In the genomic region with DNA sequence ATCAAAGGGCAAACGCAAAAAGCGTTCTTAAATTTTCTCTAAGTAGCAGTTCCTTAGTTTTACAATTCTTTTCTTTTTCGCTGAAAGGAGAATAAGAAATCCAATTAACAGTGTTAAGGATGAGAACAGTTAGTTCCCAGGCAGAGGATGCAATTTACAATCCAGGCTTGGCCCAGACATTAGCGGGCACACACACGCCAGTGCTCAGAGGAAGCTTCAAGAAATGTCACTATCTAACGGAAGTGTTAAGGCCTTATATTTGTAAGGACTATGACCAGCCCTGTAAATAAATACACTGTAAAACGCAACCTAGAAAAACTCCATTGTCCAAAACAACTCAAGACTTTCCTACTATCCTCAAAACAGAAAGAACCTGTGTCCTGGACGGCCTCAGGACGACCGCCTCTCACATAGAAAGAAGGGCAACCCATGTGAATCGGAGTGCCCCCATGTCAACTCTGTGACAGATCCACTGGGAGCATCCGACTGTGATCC, we compare ENCODE assay signal across 8 cellular contexts. TPM values are rescaled to one million over a fixed set of nuclear protein-coding genes. Genes with fewer than 3 reads are reported as not detected.
DNase-seq lines count a peak whose midpoint lies in the region; ATAC-seq and TF ChIP-seq lines count a peak whose summit lies in the region.

No MANE protein-coding gene starts in this region.

- peak overlapping the region; percentile 97 for H3K4me3 Mint-ChIP-seq in endothelial cell (ENCODE audit: unreplicated experiment)

- BruUV-seq in Panc1 (replicated peaks; lab: Mats Ljungman, UMichigan) = no TSS peak

- H3K4me1 ChIP-seq in Panc1 (ENCODE audit: control insufficient read depth, insufficient read depth, low read length) = peaks cover 23% of the 10 kb centered on the region

- H3K27ac Mint-ChIP-seq in endothelial cell (ENCODE audit: unreplicated experiment) = peak overlapping the region; percentile 88

- POLR2A ChIA-PET in Panc1 (lab: Charles Lee) = no interaction called here

- H3K79me2 ChIP-seq in neural cell (replicated peaks; ENCODE audit: insufficient read depth, low read length) = peaks cover 47% of the 10 kb centered on the region

- H3K36me3 Mint-ChIP-seq in endothelial cell (ENCODE audit: low read depth, unreplicated experiment) = peaks cover 8% of the 10 kb centered on the region

- peak; percentile 29 for DNase-seq in NCI-H2227 treated with DMSO at 0.1 percent for 48 hours (lab: John Stamatoyannopoulos, UW)
- no peak for DNase-seq in NCI-H2227 (lab: John Stamatoyannopoulos, UW; ENCODE audit: unreplicated experiment)
- no peak for DNase-seq in Panc1 (ENCODE audit: low read depth, low spot score)
- no peak for DNase-seq in endothelial cell (ENCODE audit: low spot score)
- DNase-seq in GOT3 (lab: John Stamatoyannopoulos, UW) = no peak

- CTCF ChIA-PET in Panc1 (lab: Charles Lee) = interaction anchor here (0.6 to 1.8 kb wide), 2 partner anchors 170 to 179 kb away, joined by 9 read pairs; partner anchors contain the start of gene XXYLT1

- no peaks in the 10 kb centered on the region for H3K9me3 Mint-ChIP-seq in endothelial cell (ENCODE audit: unreplicated experiment)

- H3K4me1 Mint-ChIP-seq in endothelial cell (ENCODE audit: unreplicated experiment) = peaks cover 27% of the 10 kb centered on the region

- in situ Hi-C loops in Panc1 (cut with HindIII; ENCODE audit: low pct_unique_long_range_greater_than_20kb, low sequenced_read_pairs) = no loop called here

- peak overlapping the region; percentile 72 for H3K9ac ChIP-seq in neural cell (ENCODE audit: low read length)

- H3K27ac ChIP-seq in Panc1 (ENCODE audit: low read length) (peak overlapping the region; percentile 82), neural cell (ENCODE audit: low read length) (no peak overlapping the region)

- H3K9me3 ChIP-seq in Panc1 (ENCODE audit: control insufficient read depth, insufficient read depth, low read depth, low read length) = no peaks in the 10 kb centered on the region
- no peaks in the 10 kb centered on the region for H3K9me3 ChIP-seq in neural cell (ENCODE audit: low read length)

- intact Hi-C loops in Panc1 (cut with micrococcal nuclease; ENCODE audit: unreplicated experiment) = no loop called here

- no peak overlapping the region for H2AFZ ChIP-seq in neural cell (ENCODE audit: low read depth, low read length)

- TF ChIP-seq EP300 in neural cell (conservative IDR thresholded peaks at IDR 0.05; ENCODE audit: poor library complexity, severe bottlenecking) = no peak

- no peaks in the 10 kb centered on the region for H3F3A ChIP-seq in neural cell (ENCODE audit: insufficient read depth, low read length, poor library complexity, severe bottlenecking)

- H3K9me2 ChIP-seq in neural cell (ENCODE audit: insufficient read depth, low read length) = no peaks in the 10 kb centered on the region

- no peak for TF ChIP-seq CTCF in Panc1 (IDR thresholded peaks at IDR 0.05)
- TF ChIP-seq CTCF in endothelial cell (IDR thresholded peaks at IDR 0.05; ENCODE audit: unreplicated experiment) = no peak
- no peak for TF ChIP-seq CTCF in neural cell (IDR thresholded peaks at IDR 0.05; ENCODE audit: poor library complexity, severe bottlenecking)

- H3K4me2 ChIP-seq in neural cell (ENCODE audit: low read length) = peak overlapping the region; percentile 75

- H3K27me3 ChIP-seq in Panc1 (ENCODE audit: control insufficient read depth, insufficient read depth, low read length) = no peaks in the 10 kb centered on the region
- no peaks in the 10 kb centered on the region for H3K27me3 ChIP-seq in neural cell (ENCODE audit: insufficient read depth, low read depth, low read length)

- ATAC-seq in Panc1 = no peak; the same call in 1 of the 2 replicates
- no peak for ATAC-seq in HG03460 (IDR thresholded peaks at IDR 0.05; ENCODE audit: unreplicated experiment)
- ATAC-seq in GM18498 (IDR thresholded peaks at IDR 0.05; ENCODE audit: unreplicated experiment) = no peak

- H3K4me3 ChIP-seq in Panc1 (ENCODE audit: low read depth in 2 of 2, low read length in 2 of 2) (peak overlapping the region; percentile 74 to 80), neural cell (ENCODE audit: low read length) (peak overlapping the region; percentile 96)

- no peak for TF ChIP-seq RAD21 in neural cell (conservative IDR thresholded peaks at IDR 0.05)

- H3K36me3 ChIP-seq in Panc1 (ENCODE audit: control insufficient read depth, insufficient read depth, low read length) (no peaks in the 10 kb centered on the region), neural cell (ENCODE audit: insufficient read depth, low read length) (no peaks in the 10 kb centered on the region)

- H4K20me1 ChIP-seq in neural cell (ENCODE audit: insufficient read depth) = no peaks in the 10 kb centered on the region

- H3K27me3 Mint-ChIP-seq in endothelial cell (ENCODE audit: unreplicated experiment) = peaks cover 6% of the 10 kb centered on the region

TF ChIP-seq in neural cell, 6 proteins besides CTCF, POLR2A, EP300 and RAD21:
- TF ChIP-seq SMC3 (conservative IDR thresholded peaks at IDR 0.05; ENCODE audit: poor library complexity) (no peak), MXI1 (conservative IDR thresholded peaks at IDR 0.05; ENCODE audit: poor library complexity, severe bottlenecking) (no peak), TAF1 (IDR thresholded peaks at IDR 0.05; ENCODE audit: low read depth) (no peak), EZH2 (IDR thresholded peaks at IDR 0.05; ENCODE audit: borderline replicate concordance, insufficient read depth, low read length, poor library complexity, severe bottlenecking) (no peak), POLR2AphosphoS5 (IDR thresholded peaks at IDR 0.05) (no peak), REST (IDR thresholded peaks at IDR 0.05; ENCODE audit: borderline replicate concordance) (no peak)

RNA-seq across cellular contexts. Expression of gene ACAP2, which starts 1.3 kb away (rescaled TPM):
- total RNA-seq in Panc1 (2021; ENCODE audit: unreplicated experiment) (57.9 TPM), endothelial cell (ENCODE audit: unreplicated experiment) (61.2 TPM)
- 14.3 TPM for polyA plus RNA-seq in Panc1 (2012; ENCODE audit: insufficient read length)
- 88.7 and 106 TPM in 2 replicates for polyA plus RNA-seq in neural cell
- 236 and 281 TPM in 2 replicates for polyA minus RNA-seq in neural cell
